In the genomic region with DNA sequence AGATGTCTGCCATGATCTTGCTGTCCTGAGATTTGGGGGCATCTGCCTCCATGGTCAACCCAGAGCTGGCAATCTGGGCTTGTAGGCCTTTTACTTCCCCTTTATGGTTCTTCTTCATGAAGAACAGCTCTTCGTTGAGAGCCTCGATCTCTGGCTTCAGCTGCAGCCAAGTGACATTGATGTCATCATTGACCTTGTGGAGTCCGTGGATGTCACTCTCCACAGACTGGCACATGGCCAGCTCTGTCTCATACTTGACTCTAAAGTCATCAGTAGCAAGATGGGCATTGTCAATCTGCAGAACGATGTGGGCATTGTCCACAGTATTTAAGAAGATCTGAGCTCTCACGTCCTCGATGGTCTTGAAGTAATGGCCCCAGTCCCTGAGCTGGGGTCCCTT, we compare ENCODE assay signal across 19 cellular contexts. TPM values are rescaled to one million over a fixed set of nuclear protein-coding genes. Genes with fewer than 3 reads are reported as not detected.
DNase-seq lines count a peak whose midpoint lies in the region; ATAC-seq and TF ChIP-seq lines count a peak whose summit lies in the region.
"Had no signal": no experiment of that assay in that cellular context is flagged by ENCODE, and none has a peak within 500 bp of the region (broad histone marks: within the 10 kb centered on the region; RNA-seq: fewer than 3 reads in every experiment).

No MANE protein-coding gene starts in this region.

- no peak for TF ChIP-seq EP300 in stomach (IDR thresholded peaks at IDR 0.05)

- no peaks in the 10 kb centered on the region for H3K9me3 Mint-ChIP-seq in T-helper 2 cell treated with Interferon-gamma antibody and Interleukin-4, amounts not matched to agents 5 μg/mL and 100 μg/mL, for 36 hours
- no peaks in the 10 kb centered on the region for H3K9me3 Mint-ChIP-seq in Caco-2 (ENCODE audit: unreplicated experiment)
- no peaks in the 10 kb centered on the region for H3K9me3 Mint-ChIP-seq in activated naive CD8-positive, alpha-beta T cell treated with anti-CD3 and anti-CD28 coated beads, Interleukin-2, amount 50 U/mL, for 24 hours
- H3K9me3 Mint-ChIP-seq in natural killer cell, result no peaks in the 10 kb centered on the region
- H3K9me3 Mint-ChIP-seq: HFFc6 had no signal

- DNase-seq in T-helper 2 cell treated with Interferon-gamma antibody and Interleukin-4, amounts not matched to agents 5 μg/mL and 100 μg/mL, for 36 hours (ENCODE audit: low spot score), result no peak
- DNase-seq in T-helper 2 cell (no peak), Caco-2 (no peak), natural killer cell (no peak), stomach (no peak), left lung (no peak)
- no peak for DNase-seq in activated naive CD8-positive, alpha-beta T cell treated with anti-CD3 and anti-CD28 coated beads, Interleukin-2, amount 50 U/mL, for 24 hours
- DNase-seq: activated CD8-positive, alpha-beta memory T cell treated with anti-CD3 and anti-CD28 coated beads, Interleukin-2, amount 50 U/mL, for 4 hours; amniotic stem cell; gastrocnemius medialis; GDM1; HFFc6; KBM-7; mucosa of descending colon; NCI-H1694; NCI-H446 treated with DMSO at 0.1 percent for 48 hours; SJCRH30 had no signal

- TF ChIP-seq CTCF in Caco-2 (IDR thresholded peaks at IDR 0.05; ENCODE audit: insufficient read depth in 1 of 2, low read depth in 1 of 2, low read length in 1 of 2, severe bottlenecking in 1 of 2, unreplicated experiment in 1 of 2), result no peak
- TF ChIP-seq CTCF in natural killer cell (IDR thresholded peaks at IDR 0.05), result no peak
- TF ChIP-seq CTCF in stomach (IDR thresholded peaks at IDR 0.05), result no peak
- TF ChIP-seq CTCF in left lung (IDR thresholded peaks at IDR 0.05), result no peak

- H3K36me3 Mint-ChIP-seq in T-helper 2 cell treated with Interferon-gamma antibody and Interleukin-4, amounts not matched to agents 5 μg/mL and 100 μg/mL, for 36 hours (ENCODE audit: low read depth), result peaks cover 34% of the 10 kb centered on the region
- H3K36me3 Mint-ChIP-seq in Caco-2 (ENCODE audit: insufficient read depth, unreplicated experiment) (peaks cover 15% of the 10 kb centered on the region), natural killer cell (no peaks in the 10 kb centered on the region)
- peaks cover 36% of the 10 kb centered on the region for H3K36me3 Mint-ChIP-seq in activated naive CD8-positive, alpha-beta T cell treated with anti-CD3 and anti-CD28 coated beads, Interleukin-2, amount 50 U/mL, for 24 hours (ENCODE audit: low read depth)

- 77 to 88% (median 84%) methylated on average over 6 of the region's 6 CpGs for WGBS in stomach, 5 donors

- BruUV-seq in Caco-2 (replicated peaks; lab: Mats Ljungman, UMichigan), result no TSS peak

- H3K36me3 ChIP-seq in Caco-2 (ENCODE audit: control insufficient read depth, insufficient read depth, low read length) (no peaks in the 10 kb centered on the region), stomach (peaks cover 0 to 5% (median 2%) of the 10 kb centered on the region in 4 donors), left lung (peaks cover 0 to 6% of the 10 kb centered on the region in 2 donors)
- H3K36me3 ChIP-seq: gastrocnemius medialis had no signal

- H3K4me3 Mint-ChIP-seq in T-helper 2 cell treated with Interferon-gamma antibody and Interleukin-4, amounts not matched to agents 5 μg/mL and 100 μg/mL, for 36 hours, result peak overlapping the region; percentile 36
- H3K4me3 Mint-ChIP-seq in Caco-2 (ENCODE audit: unreplicated experiment), result no peak overlapping the region
- no peak overlapping the region for H3K4me3 Mint-ChIP-seq in activated naive CD8-positive, alpha-beta T cell treated with anti-CD3 and anti-CD28 coated beads, Interleukin-2, amount 50 U/mL, for 24 hours
- no peak overlapping the region for H3K4me3 Mint-ChIP-seq in natural killer cell
- H3K4me3 Mint-ChIP-seq: HFFc6 had no signal

- peak overlapping the region in 1 of 5 donors; percentile 43 for H3K27ac ChIP-seq in stomach
- peak overlapping the region in 1 of 2 donors; percentile 4 for H3K27ac ChIP-seq in left lung
- H3K27ac ChIP-seq: gastrocnemius medialis, SJCRH30 had no signal

- H3K9me3 ChIP-seq in Caco-2, result no peaks in the 10 kb centered on the region
- no peaks in the 10 kb centered on the region for H3K9me3 ChIP-seq in stomach
- H3K9me3 ChIP-seq in left lung, result no peaks in the 10 kb centered on the region
- H3K9me3 ChIP-seq: gastrocnemius medialis, mucosa of descending colon, SJCRH30 had no signal

- peaks cover 23% of the 10 kb centered on the region for H3K4me1 ChIP-seq in Caco-2
- peaks cover 8 to 82% (median 46%) of the 10 kb centered on the region in 4 donors for H3K4me1 ChIP-seq in stomach
- peaks cover 0 to 37% of the 10 kb centered on the region in 2 donors for H3K4me1 ChIP-seq in left lung
- H3K4me1 ChIP-seq: SJCRH30 had no signal

- POLR2A ChIA-PET in Caco-2 (lab: Charles Lee), result interaction anchor here (0.5 kb wide), 1 partner anchor 177 kb away, joined by 4 read pairs; no protein-coding TSS in a partner anchor

- intact Hi-C loops in Caco-2 (cut with micrococcal nuclease; ENCODE audit: unreplicated experiment), result no loop called here
- intact Hi-C loops in natural killer cell (cut with micrococcal nuclease), result no loop called here
- intact Hi-C loops in stomach (cut with DNase I; ENCODE audit: low total_unique reads), result no loop called here
- intact Hi-C loops in left lung (cut with DNase I), result loop anchor here in 1 of 2 donors (10.0 kb wide), 1 partner anchor 144 kb away; a partner anchor contains a TSS

- H3K4me3 ChIP-seq in Caco-2 (ENCODE audit: low read depth, low read length) (no peak overlapping the region), stomach (no peak overlapping the region), left lung (no peak overlapping the region)
- H3K4me3 ChIP-seq: gastrocnemius medialis, mucosa of descending colon, SJCRH30 had no signal

- no peak for TF ChIP-seq POLR2A in stomach (IDR thresholded peaks at IDR 0.05)

- CTCF ChIA-PET in Caco-2 (lab: Charles Lee), result no interaction called here

- H3K27me3 Mint-ChIP-seq in T-helper 2 cell treated with Interferon-gamma antibody and Interleukin-4, amounts not matched to agents 5 μg/mL and 100 μg/mL, for 36 hours (ENCODE audit: low read depth), result no peaks in the 10 kb centered on the region
- no peaks in the 10 kb centered on the region for H3K27me3 Mint-ChIP-seq in Caco-2 (ENCODE audit: insufficient read depth, unreplicated experiment)
- H3K27me3 Mint-ChIP-seq in activated naive CD8-positive, alpha-beta T cell treated with anti-CD3 and anti-CD28 coated beads, Interleukin-2, amount 50 U/mL, for 24 hours, result no peaks in the 10 kb centered on the region
- H3K27me3 Mint-ChIP-seq in natural killer cell (ENCODE audit: low read depth in 2 of 2), result no peaks in the 10 kb centered on the region
- H3K27me3 Mint-ChIP-seq: progenitor cell of endocrine pancreas had no signal

- peaks cover 60% of the 10 kb centered on the region for H3K4me1 Mint-ChIP-seq in T-helper 2 cell treated with Interferon-gamma antibody and Interleukin-4, amounts not matched to agents 5 μg/mL and 100 μg/mL, for 36 hours (ENCODE audit: low read depth)
- H3K4me1 Mint-ChIP-seq in Caco-2 (ENCODE audit: low read depth, unreplicated experiment) (peaks cover 20% of the 10 kb centered on the region), natural killer cell (peaks cover 69 to 70% of the 10 kb centered on the region in 2 donors)
- peaks cover 78% of the 10 kb centered on the region for H3K4me1 Mint-ChIP-seq in activated naive CD8-positive, alpha-beta T cell treated with anti-CD3 and anti-CD28 coated beads, Interleukin-2, amount 50 U/mL, for 24 hours

- ATAC-seq in activated naive CD8-positive, alpha-beta T cell treated with anti-CD3 and anti-CD28 coated beads, Interleukin-2, amount 50 U/mL, for 24 hours, result no peak
- no peak for ATAC-seq in natural killer cell
- ATAC-seq in GM18519 (IDR thresholded peaks at IDR 0.05; ENCODE audit: low FRiP score, unreplicated experiment), result no peak
- no peak for ATAC-seq in left lung
- ATAC-seq: gastrocnemius medialis, mucosa of descending colon had no signal

- H3K27me3 ChIP-seq in Caco-2 (replicated peaks; ENCODE audit: control insufficient read depth, insufficient read depth, low read length), result no peaks in the 10 kb centered on the region
- H3K27me3 ChIP-seq in stomach, result no peaks in the 10 kb centered on the region
- H3K27me3 ChIP-seq in left lung, result no peaks in the 10 kb centered on the region
- H3K27me3 ChIP-seq: gastrocnemius medialis, SJCRH30 had no signal

- peak overlapping the region; percentile 79 for H3K27ac Mint-ChIP-seq in T-helper 2 cell treated with Interferon-gamma antibody and Interleukin-4, amounts not matched to agents 5 μg/mL and 100 μg/mL, for 36 hours
- H3K27ac Mint-ChIP-seq in Caco-2 (ENCODE audit: unreplicated experiment), result peak overlapping the region; percentile 50
- peak overlapping the region; percentile 84 for H3K27ac Mint-ChIP-seq in activated naive CD8-positive, alpha-beta T cell treated with anti-CD3 and anti-CD28 coated beads, Interleukin-2, amount 50 U/mL, for 24 hours
- peak overlapping the region; percentile 80 to 90 for H3K27ac Mint-ChIP-seq in natural killer cell
- H3K27ac Mint-ChIP-seq: HFFc6, progenitor cell of endocrine pancreas had no signal

RNA-seq across cellular contexts. Expression of a gene that starts 29.2 kb away (rescaled TPM):
- total RNA-seq in Caco-2 (2022) (60.1 and 64.1 TPM in 2 replicates), natural killer cell (100 to 1,000 TPM in 2 of 3 donors, 10 to 100 TPM in 1; 83.7 to 112 (median 104) TPM), stomach (100 to 1,000 TPM in 1 of 5 donors, 10 to 100 TPM in 4; 20.9 to 138 (median 65.5) TPM), left lung (100 to 1,000 TPM; 102 to 121 TPM)
- polyA plus RNA-seq in stomach, result 100 to 1,000 TPM in 1 of 3 donors, 10 to 100 TPM in 2; 74.3 to 175 (median 96.4) TPM
